Comparison of ENCODE assay signal across 8 cellular contexts in genomic region chr19:34135033-34135370, GRCh38. TPM values are rescaled to one million over a fixed set of nuclear protein-coding genes. Genes with fewer than 3 reads are reported as not detected.
DNase-seq lines count a peak whose midpoint lies in the region; ATAC-seq and TF ChIP-seq lines count a peak whose summit lies in the region.

No MANE protein-coding gene starts in this region.

- H3K36me3 ChIP-seq in MM.1S (replicated peaks; ENCODE audit: insufficient read depth, low read length): no peaks in the 10 kb centered on the region
- H3K36me3 ChIP-seq in duodenal mucosa (ENCODE audit: control insufficient read depth in 1 of 2, insufficient read depth in 2 of 2, low read length in 2 of 2): no peaks in the 10 kb centered on the region

- H3F3A ChIP-seq in MM.1S (ENCODE audit: insufficient read depth, low read length): no peaks in the 10 kb centered on the region

- H3K4me3 Mint-ChIP-seq in CD14-positive monocyte: peak overlapping the region; percentile 89 to 94
- peak overlapping the region; percentile 89 for H3K4me3 Mint-ChIP-seq in nephron progenitor cell

- H3K9me3 ChIP-seq in MM.1S (replicated peaks; ENCODE audit: insufficient read depth, low read length) (no peaks in the 10 kb centered on the region), duodenal mucosa (ENCODE audit: control insufficient read depth in 1 of 2, low read length in 2 of 2) (no peaks in the 10 kb centered on the region)

- H3K79me2 ChIP-seq in MM.1S (ENCODE audit: low read length): no peaks in the 10 kb centered on the region

- H3K36me3 Mint-ChIP-seq in CD14-positive monocyte: no peaks in the 10 kb centered on the region
- no peaks in the 10 kb centered on the region for H3K36me3 Mint-ChIP-seq in nephron progenitor cell (ENCODE audit: low read depth)

- no peak for TF ChIP-seq CTCF in CD14-positive monocyte (IDR thresholded peaks at IDR 0.05)
- TF ChIP-seq CTCF in MM.1S (IDR thresholded peaks at IDR 0.05; ENCODE audit: low read length): no peak
- TF ChIP-seq CTCF in nephron progenitor cell (IDR thresholded peaks at IDR 0.05): no peak

- H3K9me2 ChIP-seq in MM.1S (replicated peaks; ENCODE audit: insufficient read depth, low read length): no peaks in the 10 kb centered on the region

- H3K4me2 ChIP-seq in MM.1S (ENCODE audit: low read depth, low read length): peak overlapping the region; percentile 92

- H4K20me1 ChIP-seq in MM.1S (ENCODE audit: insufficient read depth, low read length): no peaks in the 10 kb centered on the region

- H3K27me3 Mint-ChIP-seq in CD14-positive monocyte (ENCODE audit: low read depth in 3 of 3): peaks cover 1 to 11% (median 7%) of the 10 kb centered on the region in 3 donors
- peaks cover 9% of the 10 kb centered on the region for H3K27me3 Mint-ChIP-seq in nephron progenitor cell (ENCODE audit: low read depth, poor library complexity)

- H3K4me1 ChIP-seq in MM.1S (ENCODE audit: low read length): no peaks in the 10 kb centered on the region
- no peaks in the 10 kb centered on the region for H3K4me1 ChIP-seq in duodenal mucosa (ENCODE audit: control insufficient read depth in 1 of 2, insufficient read depth in 2 of 2, low read length in 2 of 2)

- H3K9ac ChIP-seq in MM.1S (ENCODE audit: low read length) (peak overlapping the region; percentile 87; the same call in 1 of the 2 replicates), duodenal mucosa (ENCODE audit: low read depth in 1 of 2, low read length in 2 of 2) (peak overlapping the region; percentile 80 to 82)

- H3K27ac ChIP-seq in MM.1S (ENCODE audit: low read length): no peak overlapping the region; the same call in 1 of the 2 replicates
- H3K27ac ChIP-seq in duodenal mucosa (ENCODE audit: low read depth, low read length): no peak overlapping the region

- H3K4me3 ChIP-seq in MM.1S (ENCODE audit: low read length) (peak overlapping the region; percentile 90), duodenal mucosa (ENCODE audit: low read depth in 1 of 2, low read length in 2 of 2) (peak overlapping the region; percentile 85 to 93)

- H3K9me3 Mint-ChIP-seq in CD14-positive monocyte (peaks cover 0 to 3% (median 0%) of the 10 kb centered on the region in 7 donors), nephron progenitor cell (peaks cover 18% of the 10 kb centered on the region)

- H2AFZ ChIP-seq in MM.1S (ENCODE audit: low read length): peak overlapping the region; percentile 98

- H3K4me1 Mint-ChIP-seq in CD14-positive monocyte: peaks cover 9% of the 10 kb centered on the region
- H3K4me1 Mint-ChIP-seq in nephron progenitor cell: peaks cover 26% of the 10 kb centered on the region

- ATAC-seq in HG02884 (IDR thresholded peaks at IDR 0.05; ENCODE audit: unreplicated experiment): no peak

- H3K27me3 ChIP-seq in MM.1S (replicated peaks; ENCODE audit: insufficient read depth, low read length): peaks cover 11% of the 10 kb centered on the region; the same call in 1 of the 2 replicates
- no peaks in the 10 kb centered on the region for H3K27me3 ChIP-seq in duodenal mucosa (ENCODE audit: control insufficient read depth in 1 of 2, insufficient read depth in 2 of 2, low read length in 2 of 2)

- intact Hi-C loops in CD14-positive monocyte (cut with micrococcal nuclease): no loop called here

- peak overlapping the region in 2 of 7 donors; percentile 70 to 81 for H3K27ac Mint-ChIP-seq in CD14-positive monocyte
- peak overlapping the region; percentile 95 for H3K27ac Mint-ChIP-seq in nephron progenitor cell

- no peak for DNase-seq in CD14-positive monocyte (ENCODE audit: low spot score)
- no peak for DNase-seq in MM.1S
- DNase-seq in nephron progenitor cell: peak; percentile 10
- DNase-seq in iPS-NIHi11 (ENCODE audit: low spot score): no peak
- no peak for DNase-seq in GOT3 (lab: John Stamatoyannopoulos, UW)
- DNase-seq in anterior cingulate cortex (lab: John Stamatoyannopoulos, UW): no peak

RNA-seq across cellular contexts. Expression of gene LSM14A, which starts 37.3 kb away (rescaled TPM):
- 10 to 100 TPM; 82.7 to 91.8 TPM for polyA plus RNA-seq in CD14-positive monocyte
